ENCODE assay signal across 1 cellular context in genomic region chr6:14210663-14211595, GRCh38.
TF ChIP-seq lines count a peak whose summit lies in the region.

No MANE protein-coding gene starts in this region.

TF ChIP-seq in HepG2, 621 proteins besides CTCF, POLR2A, EP300 and RAD21 (continued from another document and continues in another):
- TF ChIP-seq, protein P1, sequence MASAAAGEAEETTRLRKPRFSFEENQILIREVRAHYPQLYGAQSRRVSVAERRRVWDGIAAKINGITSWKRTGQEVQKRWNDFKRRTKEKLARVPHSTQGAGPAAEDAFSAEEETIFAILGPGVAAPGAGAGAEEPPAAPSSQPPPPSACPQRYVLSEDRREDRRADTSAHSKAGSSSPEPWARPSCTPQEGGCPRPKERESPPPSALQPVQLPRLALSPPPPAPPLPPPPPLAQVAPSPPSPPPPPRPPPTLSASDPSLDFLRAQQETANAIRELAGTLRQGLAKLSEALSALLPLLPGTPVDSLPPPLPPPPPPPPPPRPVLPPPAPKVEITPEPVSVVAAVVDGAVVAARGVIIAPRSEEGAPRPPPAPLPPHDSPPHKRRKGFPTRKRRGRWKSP (CRISPR knock-in tag; IDR thresholded peaks at IDR 0.05) = peak; percentile 36; the same call in 1 of the 2 replicates
- TF ChIP-seq, protein P2, sequence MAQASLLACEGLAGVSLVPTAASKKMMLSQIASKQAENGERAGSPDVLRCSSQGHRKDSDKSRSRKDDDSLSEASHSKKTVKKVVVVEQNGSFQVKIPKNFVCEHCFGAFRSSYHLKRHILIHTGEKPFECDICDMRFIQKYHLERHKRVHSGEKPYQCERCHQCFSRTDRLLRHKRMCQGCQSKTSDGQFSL (CRISPR knock-in tag; IDR thresholded peaks at IDR 0.05) = 0 out of 2 replicates have a peak, but pooled peaks have one; percentile 67
- 0 out of 2 replicates have a peak, but pooled peaks have one; percentile 16 for TF ChIP-seq ZNF782 (CRISPR knock-in tag; IDR thresholded peaks at IDR 0.05; ENCODE audit: borderline replicate concordance)
- peak; percentile 72 for TF ChIP-seq CBX1 (IDR thresholded peaks at IDR 0.05; ENCODE audit: low read depth)
- 0 out of 2 replicates have a peak, but pooled peaks have one; percentile 13 for TF ChIP-seq PAXIP1 (CRISPR knock-in tag; conservative IDR thresholded peaks at IDR 0.05)
- 0 out of 2 replicates have a peak, but pooled peaks have one; percentile 7 for TF ChIP-seq FOXA3 (CRISPR knock-in tag; IDR thresholded peaks at IDR 0.05)
- peak; percentile 90; the same call in 1 of the 2 replicates for TF ChIP-seq ZNF83 (CRISPR knock-in tag; IDR thresholded peaks at IDR 0.05; ENCODE audit: borderline replicate concordance)
- TF ChIP-seq ELF1 (CRISPR knock-in tag; IDR thresholded peaks at IDR 0.05) = no peak
- TF ChIP-seq SIX1 (CRISPR knock-in tag; IDR thresholded peaks at IDR 0.05; ENCODE audit: borderline replicate concordance) = no peak
- peak; percentile 47; the same call in 1 of the 2 replicates for TF ChIP-seq ZNF430 (CRISPR knock-in tag; IDR thresholded peaks at IDR 0.05)
- TF ChIP-seq CHCHD3 (CRISPR knock-in tag; IDR thresholded peaks at IDR 0.05) = 0 out of 2 replicates have a peak, but pooled peaks have one; percentile 4
- TF ChIP-seq ZNF468 (CRISPR knock-in tag; IDR thresholded peaks at IDR 0.05) = 0 out of 2 replicates have a peak, but pooled peaks have one; percentile 41
- TF ChIP-seq MLLT10 (CRISPR knock-in tag; IDR thresholded peaks at IDR 0.05) = no peak
- no peak for TF ChIP-seq SOX13 (IDR thresholded peaks at IDR 0.05)
- TF ChIP-seq SOX13 (CRISPR knock-in tag; conservative IDR thresholded peaks at IDR 0.05 in 1 of 2, IDR thresholded peaks at IDR 0.05 in 1 of 2) = peak in 1 of 2 experiments; percentile 10; a peak in 1 of 4 replicates
- peak; percentile 3; the same call in 1 of the 2 replicates for TF ChIP-seq HNF4A (CRISPR knock-in tag; IDR thresholded peaks at IDR 0.05)
- no peak for TF ChIP-seq NFE2 (CRISPR knock-in tag; IDR thresholded peaks at IDR 0.05)
- peak; percentile 72; the same call in 1 of the 2 replicates for TF ChIP-seq MYC (CRISPR knock-in tag; IDR thresholded peaks at IDR 0.05; ENCODE audit: borderline replicate concordance)
- peak; percentile 73; the same call in 1 of the 2 replicates for TF ChIP-seq KLF12 (CRISPR knock-in tag; IDR thresholded peaks at IDR 0.05; ENCODE audit: borderline replicate concordance)
- 0 out of 2 replicates have a peak, but pooled peaks have one; percentile 6 for TF ChIP-seq SMYD3 (CRISPR knock-in tag; IDR thresholded peaks at IDR 0.05)
- no peak; the same call in 1 of the 2 replicates for TF ChIP-seq HNF4G (IDR thresholded peaks at IDR 0.05; ENCODE audit: borderline replicate concordance, low read depth, low read length)
- peak; percentile 47; the same call in 1 of the 2 replicates for TF ChIP-seq HNF4G (CRISPR knock-in tag; IDR thresholded peaks at IDR 0.05; ENCODE audit: borderline replicate concordance, low read depth)
- peak; percentile 69 for TF ChIP-seq HDAC1 (CRISPR knock-in tag; IDR thresholded peaks at IDR 0.05)
- TF ChIP-seq, protein P3, sequence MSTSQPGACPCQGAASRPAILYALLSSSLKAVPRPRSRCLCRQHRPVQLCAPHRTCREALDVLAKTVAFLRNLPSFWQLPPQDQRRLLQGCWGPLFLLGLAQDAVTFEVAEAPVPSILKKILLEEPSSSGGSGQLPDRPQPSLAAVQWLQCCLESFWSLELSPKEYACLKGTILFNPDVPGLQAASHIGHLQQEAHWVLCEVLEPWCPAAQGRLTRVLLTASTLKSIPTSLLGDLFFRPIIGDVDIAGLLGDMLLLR (CRISPR knock-in tag; IDR thresholded peaks at IDR 0.05) = peak; percentile 56; the same call in 1 of the 2 replicates
- TF ChIP-seq ZNF367 (CRISPR knock-in tag; IDR thresholded peaks at IDR 0.05; ENCODE audit: borderline replicate concordance) = peak; percentile 40; the same call in 1 of the 2 replicates
- TF ChIP-seq KAT8 (CRISPR knock-in tag; IDR thresholded peaks at IDR 0.05) = peak; percentile 25; the same call in 1 of the 2 replicates
- TF ChIP-seq, protein P4, sequence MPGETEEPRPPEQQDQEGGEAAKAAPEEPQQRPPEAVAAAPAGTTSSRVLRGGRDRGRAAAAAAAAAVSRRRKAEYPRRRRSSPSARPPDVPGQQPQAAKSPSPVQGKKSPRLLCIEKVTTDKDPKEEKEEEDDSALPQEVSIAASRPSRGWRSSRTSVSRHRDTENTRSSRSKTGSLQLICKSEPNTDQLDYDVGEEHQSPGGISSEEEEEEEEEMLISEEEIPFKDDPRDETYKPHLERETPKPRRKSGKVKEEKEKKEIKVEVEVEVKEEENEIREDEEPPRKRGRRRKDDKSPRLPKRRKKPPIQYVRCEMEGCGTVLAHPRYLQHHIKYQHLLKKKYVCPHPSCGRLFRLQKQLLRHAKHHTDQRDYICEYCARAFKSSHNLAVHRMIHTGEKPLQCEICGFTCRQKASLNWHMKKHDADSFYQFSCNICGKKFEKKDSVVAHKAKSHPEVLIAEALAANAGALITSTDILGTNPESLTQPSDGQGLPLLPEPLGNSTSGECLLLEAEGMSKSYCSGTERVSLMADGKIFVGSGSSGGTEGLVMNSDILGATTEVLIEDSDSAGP (CRISPR knock-in tag; IDR thresholded peaks at IDR 0.05; ENCODE audit: borderline replicate concordance) = peak; percentile 4
- no peak for TF ChIP-seq SMAD9 (CRISPR knock-in tag; IDR thresholded peaks at IDR 0.05)
- TF ChIP-seq ZNF496 (CRISPR knock-in tag; IDR thresholded peaks at IDR 0.05; ENCODE audit: insufficient replicate concordance) = no peak
- peak; percentile 70; the same call in 1 of the 2 replicates for TF ChIP-seq RNF2 (conservative IDR thresholded peaks at IDR 0.05; ENCODE audit: low read depth)
- no peak for TF ChIP-seq SNAPC2 (CRISPR knock-in tag; IDR thresholded peaks at IDR 0.05)
- peak; percentile 95 for TF ChIP-seq HES4 (CRISPR knock-in tag; IDR thresholded peaks at IDR 0.05; ENCODE audit: borderline replicate concordance)
- 0 out of 2 replicates have a peak, but pooled peaks have one; percentile 52 for TF ChIP-seq ZNF256 (CRISPR knock-in tag; conservative IDR thresholded peaks at IDR 0.05)
- TF ChIP-seq ZBTB7B (CRISPR knock-in tag; IDR thresholded peaks at IDR 0.05) = 0 out of 2 replicates have a peak, but pooled peaks have one; percentile 12
- TF ChIP-seq, protein P5, sequence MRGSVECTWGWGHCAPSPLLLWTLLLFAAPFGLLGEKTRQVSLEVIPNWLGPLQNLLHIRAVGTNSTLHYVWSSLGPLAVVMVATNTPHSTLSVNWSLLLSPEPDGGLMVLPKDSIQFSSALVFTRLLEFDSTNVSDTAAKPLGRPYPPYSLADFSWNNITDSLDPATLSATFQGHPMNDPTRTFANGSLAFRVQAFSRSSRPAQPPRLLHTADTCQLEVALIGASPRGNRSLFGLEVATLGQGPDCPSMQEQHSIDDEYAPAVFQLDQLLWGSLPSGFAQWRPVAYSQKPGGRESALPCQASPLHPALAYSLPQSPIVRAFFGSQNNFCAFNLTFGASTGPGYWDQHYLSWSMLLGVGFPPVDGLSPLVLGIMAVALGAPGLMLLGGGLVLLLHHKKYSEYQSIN (CRISPR knock-in tag; IDR thresholded peaks at IDR 0.05; ENCODE audit: borderline replicate concordance) = no peak
- no peak for TF ChIP-seq HCFC1 (IDR thresholded peaks at IDR 0.05; ENCODE audit: low read depth, low read length)
- TF ChIP-seq ARNT2 (CRISPR knock-in tag; IDR thresholded peaks at IDR 0.05; ENCODE audit: low read depth) = peak; percentile 91
- no peak for TF ChIP-seq IRX3 (CRISPR knock-in tag; IDR thresholded peaks at IDR 0.05; ENCODE audit: borderline replicate concordance, low read depth)
- TF ChIP-seq, protein P6, sequence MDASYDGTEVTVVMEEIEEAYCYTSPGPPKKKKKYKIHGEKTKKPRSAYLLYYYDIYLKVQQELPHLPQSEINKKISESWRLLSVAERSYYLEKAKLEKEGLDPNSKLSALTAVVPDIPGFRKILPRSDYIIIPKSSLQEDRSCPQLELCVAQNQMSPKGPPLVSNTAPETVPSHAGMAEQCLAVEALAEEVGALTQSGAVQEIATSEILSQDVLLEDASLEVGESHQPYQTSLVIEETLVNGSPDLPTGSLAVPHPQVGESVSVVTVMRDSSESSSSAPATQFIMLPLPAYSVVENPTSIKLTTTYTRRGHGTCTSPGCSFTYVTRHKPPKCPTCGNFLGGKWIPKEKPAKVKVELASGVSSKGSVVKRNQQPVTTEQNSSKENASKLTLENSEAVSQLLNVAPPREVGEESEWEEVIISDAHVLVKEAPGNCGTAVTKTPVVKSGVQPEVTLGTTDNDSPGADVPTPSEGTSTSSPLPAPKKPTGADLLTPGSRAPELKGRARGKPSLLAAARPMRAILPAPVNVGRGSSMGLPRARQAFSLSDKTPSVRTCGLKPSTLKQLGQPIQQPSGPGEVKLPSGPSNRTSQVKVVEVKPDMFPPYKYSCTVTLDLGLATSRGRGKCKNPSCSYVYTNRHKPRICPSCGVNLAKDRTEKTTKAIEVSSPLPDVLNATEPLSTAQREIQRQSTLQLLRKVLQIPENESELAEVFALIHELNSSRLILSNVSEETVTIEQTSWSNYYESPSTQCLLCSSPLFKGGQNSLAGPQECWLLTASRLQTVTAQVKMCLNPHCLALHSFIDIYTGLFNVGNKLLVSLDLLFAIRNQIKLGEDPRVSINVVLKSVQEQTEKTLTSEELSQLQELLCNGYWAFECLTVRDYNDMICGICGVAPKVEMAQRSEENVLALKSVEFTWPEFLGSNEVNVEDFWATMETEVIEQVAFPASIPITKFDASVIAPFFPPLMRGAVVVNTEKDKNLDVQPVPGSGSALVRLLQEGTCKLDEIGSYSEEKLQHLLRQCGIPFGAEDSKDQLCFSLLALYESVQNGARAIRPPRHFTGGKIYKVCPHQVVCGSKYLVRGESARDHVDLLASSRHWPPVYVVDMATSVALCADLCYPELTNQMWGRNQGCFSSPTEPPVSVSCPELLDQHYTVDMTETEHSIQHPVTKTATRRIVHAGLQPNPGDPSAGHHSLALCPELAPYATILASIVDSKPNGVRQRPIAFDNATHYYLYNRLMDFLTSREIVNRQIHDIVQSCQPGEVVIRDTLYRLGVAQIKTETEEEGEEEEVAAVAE (CRISPR knock-in tag; IDR thresholded peaks at IDR 0.05; ENCODE audit: borderline replicate concordance) = 0 out of 2 replicates have a peak, but pooled peaks have one; percentile 21
- TF ChIP-seq DNMT3B (CRISPR knock-in tag; conservative IDR thresholded peaks at IDR 0.05) = no peak
- TF ChIP-seq KMT2A (CRISPR knock-in tag; IDR thresholded peaks at IDR 0.05) = peak; percentile 62
- TF ChIP-seq, protein P7, sequence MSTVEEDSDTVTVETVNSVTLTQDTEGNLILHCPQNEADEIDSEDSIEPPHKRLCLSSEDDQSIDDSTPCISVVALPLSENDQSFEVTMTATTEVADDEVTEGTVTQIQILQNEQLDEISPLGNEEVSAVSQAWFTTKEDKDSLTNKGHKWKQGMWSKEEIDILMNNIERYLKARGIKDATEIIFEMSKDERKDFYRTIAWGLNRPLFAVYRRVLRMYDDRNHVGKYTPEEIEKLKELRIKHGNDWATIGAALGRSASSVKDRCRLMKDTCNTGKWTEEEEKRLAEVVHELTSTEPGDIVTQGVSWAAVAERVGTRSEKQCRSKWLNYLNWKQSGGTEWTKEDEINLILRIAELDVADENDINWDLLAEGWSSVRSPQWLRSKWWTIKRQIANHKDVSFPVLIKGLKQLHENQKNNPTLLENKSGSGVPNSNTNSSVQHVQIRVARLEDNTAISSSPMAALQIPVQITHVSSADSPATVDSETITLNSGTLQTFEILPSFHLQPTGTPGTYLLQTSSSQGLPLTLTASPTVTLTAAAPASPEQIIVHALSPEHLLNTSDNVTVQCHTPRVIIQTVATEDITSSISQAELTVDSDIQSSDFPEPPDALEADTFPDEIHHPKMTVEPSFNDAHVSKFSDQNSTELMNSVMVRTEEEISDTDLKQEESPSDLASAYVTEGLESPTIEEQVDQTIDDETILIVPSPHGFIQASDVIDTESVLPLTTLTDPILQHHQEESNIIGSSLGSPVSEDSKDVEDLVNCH (CRISPR knock-in tag; IDR thresholded peaks at IDR 0.05) = no peak
- TF ChIP-seq, protein P8, sequence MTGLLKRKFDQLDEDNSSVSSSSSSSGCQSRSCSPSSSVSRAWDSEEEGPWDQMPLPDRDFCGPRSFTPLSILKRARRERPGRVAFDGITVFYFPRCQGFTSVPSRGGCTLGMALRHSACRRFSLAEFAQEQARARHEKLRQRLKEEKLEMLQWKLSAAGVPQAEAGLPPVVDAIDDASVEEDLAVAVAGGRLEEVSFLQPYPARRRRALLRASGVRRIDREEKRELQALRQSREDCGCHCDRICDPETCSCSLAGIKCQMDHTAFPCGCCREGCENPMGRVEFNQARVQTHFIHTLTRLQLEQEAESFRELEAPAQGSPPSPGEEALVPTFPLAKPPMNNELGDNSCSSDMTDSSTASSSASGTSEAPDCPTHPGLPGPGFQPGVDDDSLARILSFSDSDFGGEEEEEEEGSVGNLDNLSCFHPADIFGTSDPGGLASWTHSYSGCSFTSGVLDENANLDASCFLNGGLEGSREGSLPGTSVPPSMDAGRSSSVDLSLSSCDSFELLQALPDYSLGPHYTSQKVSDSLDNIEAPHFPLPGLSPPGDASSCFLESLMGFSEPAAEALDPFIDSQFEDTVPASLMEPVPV (CRISPR knock-in tag; IDR thresholded peaks at IDR 0.05) = peak; percentile 13; the same call in 1 of the 2 replicates
- TF ChIP-seq CCDC6 (CRISPR knock-in tag; IDR thresholded peaks at IDR 0.05) = peak; percentile 91; the same call in 1 of the 2 replicates
- peak; percentile 90 for TF ChIP-seq STAG1 (CRISPR knock-in tag; IDR thresholded peaks at IDR 0.05)
- TF ChIP-seq ZNF570 (CRISPR knock-in tag; IDR thresholded peaks at IDR 0.05; ENCODE audit: borderline replicate concordance) = no peak
